ENCODE assay signal across 16 cellular contexts in the genomic region with DNA sequence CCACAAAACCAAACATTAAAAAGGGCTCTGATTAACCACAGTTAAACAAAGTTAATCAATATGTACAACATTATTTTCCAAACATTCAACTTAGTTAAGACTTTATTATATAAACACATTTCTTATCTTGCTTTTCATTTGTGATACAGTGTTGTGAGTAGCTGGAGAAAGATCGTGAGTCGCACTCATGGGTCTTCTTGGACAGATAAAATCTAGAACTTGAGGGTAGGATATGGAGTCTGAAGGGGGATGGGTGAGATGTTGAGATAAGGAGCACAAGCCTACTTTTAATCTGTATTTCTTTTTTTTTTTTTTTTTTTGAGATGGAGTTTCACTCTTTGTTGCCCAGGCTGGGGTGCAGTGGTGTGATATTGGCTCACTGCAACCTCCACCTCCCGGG. TPM values are rescaled to one million over a fixed set of nuclear protein-coding genes. Genes with fewer than 3 reads are reported as not detected.
DNase-seq lines count a peak whose midpoint lies in the region; ATAC-seq and TF ChIP-seq lines count a peak whose summit lies in the region.
"Had no signal": no experiment of that assay in that cellular context is flagged by ENCODE, and none has a peak within 500 bp of the region (broad histone marks: within the 10 kb centered on the region; RNA-seq: fewer than 3 reads in every experiment).

No MANE protein-coding gene starts in this region.

- in situ Hi-C loops in mammary epithelial cell (cut with MboI; ENCODE audit: low sequenced_read_pairs in 2 of 2) (loop anchor here (5.0 kb wide), 2 partner anchors 43 to 48 kb away; no protein-coding TSS in a partner anchor), gastrocnemius medialis (cut with MboI; ENCODE audit: low sequenced_read_pairs in 4 of 4) (no loop called here)

- no peak overlapping the region for H3K9ac ChIP-seq in mammary epithelial cell (ENCODE audit: insufficient read depth, low read length)

- H3K27me3 ChIP-seq in mammary epithelial cell (ENCODE audit: insufficient read depth, low read length) (no peaks in the 10 kb centered on the region), gastrocnemius medialis (no peaks in the 10 kb centered on the region)
- H3K27me3 ChIP-seq: BE2C, MG63 had no signal

- no peak overlapping the region for H3K4me3 ChIP-seq in mammary epithelial cell (replicated peaks in 1 of 3; ENCODE audit: insufficient read depth in 1 of 3, low read depth in 2 of 3, low read length in 3 of 3)
- no peak overlapping the region for H3K4me3 ChIP-seq in Jurkat, Clone E6-1 (ENCODE audit: low read length)
- H3K4me3 ChIP-seq in gastrocnemius medialis: no peak overlapping the region
- H3K4me3 ChIP-seq: MG63 had no signal

- POLR2A ChIA-PET in MCF 10A (lab: Yijun Ruan, JAX): interaction anchor here (0.7 to 2.5 kb wide), 7 partner anchors 12 to 283 kb away, joined by 3 to 6 read pairs (median 4); no protein-coding TSS in a partner anchor

- no peaks in the 10 kb centered on the region for H4K20me1 ChIP-seq in mammary epithelial cell (ENCODE audit: insufficient read depth, low read length)

- ATAC-seq in gastrocnemius medialis (no peak), GM21717 (IDR thresholded peaks at IDR 0.05; ENCODE audit: unreplicated experiment) (no peak)

- TF ChIP-seq CTCF in MCF 10A (IDR thresholded peaks at IDR 0.05; ENCODE audit: unreplicated experiment) (no peak), mammary epithelial cell (conservative IDR thresholded peaks at IDR 0.05 in 1 of 2, IDR thresholded peaks at IDR 0.05 in 1 of 2; ENCODE audit: extremely low read depth in 1 of 2, insufficient read depth in 1 of 2, low read depth in 1 of 2, low read length in 2 of 2) (no peak), gastrocnemius medialis (IDR thresholded peaks at IDR 0.05 in 4 of 5, conservative IDR thresholded peaks at IDR 0.05 in 1 of 5) (no peak)

- no peaks in the 10 kb centered on the region for H3K36me3 Mint-ChIP-seq in MCF 10A (ENCODE audit: insufficient read depth, unreplicated experiment)

- peaks cover 8% of the 10 kb centered on the region for H3K4me1 ChIP-seq in mammary epithelial cell (ENCODE audit: insufficient read depth, low read length)
- H3K4me1 ChIP-seq in gastrocnemius medialis: peaks cover 55 to 84% of the 10 kb centered on the region in 2 donors
- H3K4me1 ChIP-seq: BE2C had no signal

- no peak overlapping the region for H3K4me2 ChIP-seq in mammary epithelial cell (ENCODE audit: insufficient read depth, low read depth, low read length)

- peak overlapping the region; percentile 1 for H3K27ac Mint-ChIP-seq in MCF 10A (ENCODE audit: low read depth, unreplicated experiment)
- H3K27ac Mint-ChIP-seq: CD4-positive, alpha-beta T cell had no signal

- CTCF ChIA-PET in MCF 10A (lab: Yijun Ruan, JAX): interaction anchor here (1.0 to 13.1 kb wide), 3 partner anchors 22 to 164 kb away, joined by 3 to 371 read pairs (median 7); no protein-coding TSS in a partner anchor
- CTCF ChIA-PET in mammary epithelial cell (lab: Charles Lee; ENCODE audit: low non-redundant PET): interaction anchor here (0.6 kb wide), 1 partner anchor 48 kb away, joined by 3 read pairs; no protein-coding TSS in a partner anchor

- no peaks in the 10 kb centered on the region for H3K9me3 Mint-ChIP-seq in MCF 10A (ENCODE audit: unreplicated experiment)
- H3K9me3 Mint-ChIP-seq: CD4-positive, alpha-beta T cell had no signal

- no peak overlapping the region for H3K4me3 Mint-ChIP-seq in MCF 10A (ENCODE audit: unreplicated experiment)
- H3K4me3 Mint-ChIP-seq: CD4-positive, alpha-beta T cell had no signal

- H3K9me3 ChIP-seq in mammary epithelial cell (replicated peaks; ENCODE audit: insufficient read depth, low read length): no peaks in the 10 kb centered on the region
- no peaks in the 10 kb centered on the region for H3K9me3 ChIP-seq in gastrocnemius medialis
- H3K9me3 ChIP-seq: BE2C, MG63 had no signal

- BruUV-seq in MCF 10A (replicated peaks; lab: Mats Ljungman, UMichigan) (no TSS peak), mammary epithelial cell (replicated peaks; lab: Mats Ljungman, UMichigan) (no TSS peak)

- DNase-seq in MCF 10A (ENCODE audit: unreplicated experiment) (no peak), mammary epithelial cell (no peak), RPMI7951 (ENCODE audit: low read depth) (peak; percentile 58), gastrocnemius medialis (no peak), cerebellar nuclear complex (lab: John Stamatoyannopoulos, UW) (no peak), hypothalamus (lab: John Stamatoyannopoulos, UW) (no peak)
- DNase-seq in Jurkat, Clone E6-1 (ENCODE audit: low read depth, low spot score): peak; percentile 37
- DNase-seq: BE2C; CD4-positive, alpha-beta T cell; NCI-H1092; NCI-H2029 treated with DMSO at 0.1 percent for 48 hours; NCI-H2171; RPMI8226; SIG-M5 had no signal

- H3K36me3 ChIP-seq in mammary epithelial cell (ENCODE audit: insufficient read depth, low read length) (no peaks in the 10 kb centered on the region), gastrocnemius medialis (no peaks in the 10 kb centered on the region)
- H3K36me3 ChIP-seq: BE2C had no signal

- 100% methylated on average over 3 of the region's 3 CpGs for WGBS in mammary epithelial cell (ENCODE audit: low coverage, missing lambda C conversion rate)

- H2AFZ ChIP-seq in mammary epithelial cell (ENCODE audit: low read depth, low read length): no peak overlapping the region

- dilution Hi-C loops in mammary epithelial cell (cut with HindIII; ENCODE audit: low sequenced_read_pairs): no loop called here

- intact Hi-C loops in MCF 10A (cut with micrococcal nuclease) (no loop called here), mammary epithelial cell (cut with micrococcal nuclease) (no loop called here), gastrocnemius medialis (cut with DNase I; ENCODE audit: low total_unique reads) (loop anchor here (2.0 kb wide), 1 partner anchor 31 kb away; no protein-coding TSS in a partner anchor)

- peaks cover 12% of the 10 kb centered on the region for H3K4me1 Mint-ChIP-seq in MCF 10A (ENCODE audit: insufficient read depth, unreplicated experiment)

- no peak for TF ChIP-seq POLR2A in gastrocnemius medialis (IDR thresholded peaks at IDR 0.05)

- no peaks in the 10 kb centered on the region for H3K79me2 ChIP-seq in mammary epithelial cell (ENCODE audit: insufficient read depth, low read length)

- no peaks in the 10 kb centered on the region for H3K27me3 Mint-ChIP-seq in MCF 10A (ENCODE audit: insufficient read depth, unreplicated experiment)

- H3K27ac ChIP-seq in mammary epithelial cell (ENCODE audit: insufficient read depth, low read depth, low read length): no peak overlapping the region
- H3K27ac ChIP-seq in gastrocnemius medialis: peak overlapping the region in 3 of 4 donors; percentile 44 to 81 (median 69)

RNA-seq across cellular contexts. Expression of a gene that starts 22.6 kb away (rescaled TPM):
- total RNA-seq in MCF 10A (2022): 118 and 138 TPM in 2 replicates
- total RNA-seq in mammary epithelial cell: 10 to 100 TPM; 27.3 to 90.7 TPM
- polyA plus RNA-seq in mammary epithelial cell: 84.8 TPM
- 233 TPM for polyA minus RNA-seq in mammary epithelial cell
- 39.2 TPM for polyA plus RNA-seq in Jurkat, Clone E6-1 (2012; ENCODE audit: insufficient read depth, insufficient read length)
- 69.5 and 99.8 TPM in 2 replicates for total RNA-seq in RPMI7951 (2014; rRNA removed; shearing (Covaris generic))
- total RNA-seq in gastrocnemius medialis: 10 to 100 TPM; 20.0 to 37.7 (median 24.9) TPM

RNA-seq across cellular contexts. Expression of a gene that starts 39.7 kb away (rescaled TPM):
- total RNA-seq in MCF 10A (2022) (18.0 and 26.0 TPM in 2 replicates), mammary epithelial cell (10 to 100 TPM; 10.2 to 25.0 TPM), gastrocnemius medialis (10 to 100 TPM; 41.9 to 66.5 (median 53.9) TPM)
- polyA plus RNA-seq in mammary epithelial cell: 12.3 TPM
- polyA minus RNA-seq in mammary epithelial cell: 25.1 TPM
- polyA plus RNA-seq in Jurkat, Clone E6-1 (2012; ENCODE audit: insufficient read depth, insufficient read length): 3.7 TPM
- total RNA-seq in RPMI7951 (2014; rRNA removed; shearing (Covaris generic)): 1.6 and 2.2 TPM in 2 replicates

RNA-seq across cellular contexts. Expression of a gene that starts 41.3 kb away (rescaled TPM):
- total RNA-seq in MCF 10A (2022) (18.9 and 22.7 TPM in 2 replicates), mammary epithelial cell (10 to 100 TPM; 24.2 to 42.7 TPM), gastrocnemius medialis (1 to 10 TPM; 4.9 to 6.2 (median 5.7) TPM)
- 28.2 TPM for polyA plus RNA-seq in mammary epithelial cell
- polyA minus RNA-seq in mammary epithelial cell: 60.2 TPM
- 42.4 TPM for polyA plus RNA-seq in Jurkat, Clone E6-1 (2012; ENCODE audit: insufficient read depth, insufficient read length)
- total RNA-seq in RPMI7951 (2014; rRNA removed; shearing (Covaris generic)): 29.1 and 32.3 TPM in 2 replicates

Comparison
In these comparisons a context has a peak if more than half of its experiments do, and no peak if none do; other contexts are left out.
1. DNase-seq: peak in Jurkat, Clone E6-1 (single experiment) and RPMI7951 (single experiment); none in MCF 10A (single experiment), mammary epithelial cell (single experiment), gastrocnemius medialis (0 of 2), cerebellar nuclear complex (0 of 2) and hypothalamus (0 of 51).
2. in situ Hi-C loops: an anchor here in mammary epithelial cell (5.0 kb wide); none called in gastrocnemius medialis.